ENCODE assay signal across 18 cellular contexts in genomic region chr1:94898486-94899385, GRCh38. TPM values are rescaled to one million over a fixed set of nuclear protein-coding genes. Genes with fewer than 3 reads are reported as not detected.
DNase-seq lines count a peak whose midpoint lies in the region; ATAC-seq and TF ChIP-seq lines count a peak whose summit lies in the region.
"Had no signal": no experiment of that assay in that cellular context is flagged by ENCODE, and none has a peak within 500 bp of the region (broad histone marks: within the 10 kb centered on the region; RNA-seq: fewer than 3 reads in every experiment).

No MANE protein-coding gene starts in this region.

- H3K27ac ChIP-seq in cardiac muscle cell: peak overlapping the region; percentile 11
- peak overlapping the region; percentile 54 for H3K27ac ChIP-seq in epithelial cell of prostate
- peak overlapping the region; percentile 13 for H3K27ac ChIP-seq in vagina
- no peak overlapping the region for H3K27ac ChIP-seq in CD4-positive, alpha-beta memory T cell (ENCODE audit: low read depth, low read length)
- H3K27ac ChIP-seq: A549, parathyroid adenoma had no signal

- H3K36me3 ChIP-seq in cardiac muscle cell (peaks cover 50% of the 10 kb centered on the region), vagina (peaks cover 0 to 74% of the 10 kb centered on the region in 2 donors)
- H3K36me3 ChIP-seq in CD4-positive, alpha-beta memory T cell (ENCODE audit: insufficient read depth, low read length): no peaks in the 10 kb centered on the region

- ATAC-seq in Right ventricle myocardium superior (ENCODE audit: poor library complexity): no peak
- no peak for ATAC-seq in HG03280 (IDR thresholded peaks at IDR 0.05; ENCODE audit: unreplicated experiment)
- ATAC-seq: A549 had no signal

- H3K27ac Mint-ChIP-seq in nephron: peak overlapping the region; percentile 26 to 66 (median 46)
- H3K27ac Mint-ChIP-seq in CD4-positive, alpha-beta memory T cell: no peak overlapping the region
- H3K27ac Mint-ChIP-seq: T-helper 1 cell treated with Interleukin-12 subunit alpha and Interleukin-12 subunit beta and Interleukin-4 antibody, amounts not matched to agents 30 μg/mL and 1 μg/mL, for 36 hours had no signal

- no peak overlapping the region for H3K4me3 Mint-ChIP-seq in nephron
- H3K4me3 Mint-ChIP-seq in CD4-positive, alpha-beta memory T cell: no peak overlapping the region
- H3K4me3 Mint-ChIP-seq: T-helper 1 cell treated with Interleukin-12 subunit alpha and Interleukin-12 subunit beta and Interleukin-4 antibody, amounts not matched to agents 30 μg/mL and 1 μg/mL, for 36 hours had no signal

- DNase-seq in cardiac muscle cell (ENCODE audit: low read depth in 1 of 2, low spot score in 1 of 2): no peak
- DNase-seq in Right ventricle myocardium superior: no peak
- DNase-seq in epithelial cell of prostate (ENCODE audit: low read depth, low spot score): no peak
- no peak for DNase-seq in vagina (ENCODE audit: extremely low spot score in 2 of 2)
- no peak for DNase-seq in CD4-positive, alpha-beta memory T cell
- DNase-seq in activated CD8-positive, alpha-beta memory T cell treated with anti-CD3 and anti-CD28 coated beads for 24 hours: no peak
- DNase-seq: activated CD4-positive, alpha-beta T cell treated with anti-CD3 and anti-CD28 coated beads for 1 hour; activated gamma-delta T cell; anterior cingulate cortex; glutamatergic neuron; NCI-H1048; SHP77; stimulated activated naive CD4-positive, alpha-beta T cell treated with Interleukin-2 at 50 U/mL for 16 hours had no signal

- H3K4me1 ChIP-seq in cardiac muscle cell (ENCODE audit: low read depth): no peaks in the 10 kb centered on the region
- H3K4me1 ChIP-seq in vagina: peaks cover 25% of the 10 kb centered on the region
- H3K4me1 ChIP-seq in CD4-positive, alpha-beta memory T cell (ENCODE audit: insufficient read depth, low read length): no peaks in the 10 kb centered on the region

- peaks cover 56% of the 10 kb centered on the region for H3K4me1 Mint-ChIP-seq in nephron
- no peaks in the 10 kb centered on the region for H3K4me1 Mint-ChIP-seq in CD4-positive, alpha-beta memory T cell

- no peak for TF ChIP-seq POLR2A in vagina (IDR thresholded peaks at IDR 0.05)

- TF ChIP-seq CTCF in cardiac muscle cell (IDR thresholded peaks at IDR 0.05; ENCODE audit: low read depth, low read length) (no peak), nephron (IDR thresholded peaks at IDR 0.05; ENCODE audit: unreplicated experiment in 3 of 3) (no peak), vagina (IDR thresholded peaks at IDR 0.05) (no peak)

- CTCF ChIA-PET in CD4-positive, alpha-beta memory T cell (lab: Charles Lee; ENCODE audit: partially characterized antibody): interaction anchor here (0.8 kb wide), 1 partner anchor 44 kb away, joined by 4 read pairs; no protein-coding TSS in a partner anchor

- no peaks in the 10 kb centered on the region for H3K27me3 ChIP-seq in cardiac muscle cell
- no peaks in the 10 kb centered on the region for H3K27me3 ChIP-seq in vagina
- H3K27me3 ChIP-seq in CD4-positive, alpha-beta memory T cell (ENCODE audit: insufficient read depth, low read length): no peaks in the 10 kb centered on the region

- H3K36me3 Mint-ChIP-seq in nephron (ENCODE audit: low read depth): peaks cover 82% of the 10 kb centered on the region
- H3K36me3 Mint-ChIP-seq in CD4-positive, alpha-beta memory T cell: no peaks in the 10 kb centered on the region

- H3K27me3 Mint-ChIP-seq in nephron (ENCODE audit: low read depth): no peaks in the 10 kb centered on the region
- peaks cover 0 to 8% of the 10 kb centered on the region in 2 donors for H3K27me3 Mint-ChIP-seq in CD4-positive, alpha-beta memory T cell

- intact Hi-C loops in Right ventricle myocardium superior (cut with DNase I) (no loop called here), vagina (cut with DNase I) (no loop called here)
- intact Hi-C loops in CD4-positive, alpha-beta memory T cell (cut with micrococcal nuclease): no loop called here

- H3K9me3 ChIP-seq in cardiac muscle cell (ENCODE audit: low read depth): no peaks in the 10 kb centered on the region
- no peaks in the 10 kb centered on the region for H3K9me3 ChIP-seq in vagina
- H3K9me3 ChIP-seq in CD4-positive, alpha-beta memory T cell (ENCODE audit: control insufficient read depth in 1 of 2, low read length in 2 of 2): no peaks in the 10 kb centered on the region
- H3K9me3 ChIP-seq: A549 had no signal

- H3K4me3 ChIP-seq in cardiac muscle cell (no peak overlapping the region), vagina (no peak overlapping the region)
- H3K4me3 ChIP-seq in CD4-positive, alpha-beta memory T cell (ENCODE audit: low read length in 2 of 2): no peak overlapping the region
- H3K4me3 ChIP-seq: A549 had no signal

- POLR2A ChIA-PET in CD4-positive, alpha-beta memory T cell (lab: Charles Lee; ENCODE audit: partially characterized antibody): no interaction called here

- no peaks in the 10 kb centered on the region for H3K9me3 Mint-ChIP-seq in nephron
- H3K9me3 Mint-ChIP-seq in CD4-positive, alpha-beta memory T cell: no peaks in the 10 kb centered on the region
- H3K9me3 Mint-ChIP-seq: T-helper 1 cell treated with Interleukin-12 subunit alpha and Interleukin-12 subunit beta and Interleukin-4 antibody, amounts not matched to agents 30 μg/mL and 1 μg/mL, for 36 hours had no signal

RNA-seq across cellular contexts. Expression of gene CNN3, which starts 28.2 kb away (rescaled TPM):
- 101 and 108 TPM in 2 replicates for total RNA-seq in cardiac muscle cell
- polyA plus RNA-seq in cardiac muscle cell: 135 and 156 TPM in 2 replicates
- total RNA-seq in Right ventricle myocardium superior: 49.4 TPM
- total RNA-seq in vagina: 250 TPM
- total RNA-seq in CD4-positive, alpha-beta memory T cell: 1 to 10 TPM; 2.6 to 3.2 TPM
- polyA plus RNA-seq in CD4-positive, alpha-beta memory T cell: 1 to 10 TPM; 1.9 to 2.3 TPM

Comparison
In these comparisons a context has a peak if more than half of its experiments do, and no peak if none do; other contexts are left out.
1. H3K27ac Mint-ChIP-seq: peak in nephron (3 of 3); none in CD4-positive, alpha-beta memory T cell (0 of 7).
2. RNA of gene CNN3, which starts 28.2 kb away (total RNA-seq): 250 TPM in vagina (single experiment), 101 to 108 TPM in cardiac muscle cell and 49.4 TPM in Right ventricle myocardium superior (single experiment); 2.6 to 3.2 TPM in CD4-positive, alpha-beta memory T cell; every median in the first group is over 10 times any median in the second.